1 cellular context compared by ENCODE assay signal in genomic region chr13:74758188-74758587, GRCh38.
TF ChIP-seq lines count a peak whose summit lies in the region.

No MANE protein-coding gene starts in this region.

TF ChIP-seq in WTC11, 78 proteins besides CTCF, POLR2A, EP300 and RAD21 (continued from another document):
- no peak for TF ChIP-seq ZBTB43 (CRISPR knock-in tag; IDR thresholded peaks at IDR 0.05)
- TF ChIP-seq, protein P1, sequence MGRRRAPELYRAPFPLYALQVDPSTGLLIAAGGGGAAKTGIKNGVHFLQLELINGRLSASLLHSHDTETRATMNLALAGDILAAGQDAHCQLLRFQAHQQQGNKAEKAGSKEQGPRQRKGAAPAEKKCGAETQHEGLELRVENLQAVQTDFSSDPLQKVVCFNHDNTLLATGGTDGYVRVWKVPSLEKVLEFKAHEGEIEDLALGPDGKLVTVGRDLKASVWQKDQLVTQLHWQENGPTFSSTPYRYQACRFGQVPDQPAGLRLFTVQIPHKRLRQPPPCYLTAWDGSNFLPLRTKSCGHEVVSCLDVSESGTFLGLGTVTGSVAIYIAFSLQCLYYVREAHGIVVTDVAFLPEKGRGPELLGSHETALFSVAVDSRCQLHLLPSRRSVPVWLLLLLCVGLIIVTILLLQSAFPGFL (CRISPR knock-in tag; IDR thresholded peaks at IDR 0.05; ENCODE audit: borderline replicate concordance) = no peak
- TF ChIP-seq ZNF263 (CRISPR knock-in tag; IDR thresholded peaks at IDR 0.05; ENCODE audit: low read depth) = no peak
- no peak for TF ChIP-seq NR3C1 (CRISPR knock-in tag; conservative IDR thresholded peaks at IDR 0.05; ENCODE audit: low read depth)
- TF ChIP-seq SMAD4 (CRISPR knock-in tag; IDR thresholded peaks at IDR 0.05) = no peak
- no peak for TF ChIP-seq CREB1 (CRISPR knock-in tag; IDR thresholded peaks at IDR 0.05)
- TF ChIP-seq FOXK1 (CRISPR knock-in tag; IDR thresholded peaks at IDR 0.05) = no peak
